In the genomic region with DNA sequence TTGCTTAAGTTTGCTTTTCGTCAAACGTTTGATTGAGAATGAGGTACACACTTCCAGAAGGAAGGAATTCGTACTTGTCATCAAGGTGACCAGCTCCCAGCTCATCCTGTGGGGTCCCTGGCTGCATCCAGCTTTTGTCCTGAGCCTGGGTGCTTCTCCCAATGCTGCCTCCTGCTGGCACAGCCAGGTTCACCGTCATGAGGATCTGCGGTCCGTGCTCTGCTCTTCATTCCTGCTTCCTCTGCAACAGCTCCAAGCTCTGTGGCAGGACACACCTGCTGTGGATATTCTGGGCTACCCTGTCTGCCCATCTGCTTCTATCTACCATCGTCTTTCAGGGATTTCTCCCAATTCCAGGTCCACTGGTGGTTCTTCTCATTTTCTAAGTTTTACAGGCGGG, we compare ENCODE assay signal across 10 cellular contexts. TPM values are rescaled to one million over a fixed set of nuclear protein-coding genes. Genes with fewer than 3 reads are reported as not detected.
DNase-seq lines count a peak whose midpoint lies in the region; ATAC-seq, FAIRE-seq and TF ChIP-seq lines count a peak whose summit lies in the region.
"Had no signal": no experiment of that assay in that cellular context is flagged by ENCODE, and none has a peak within 500 bp of the region (broad histone marks: within the 10 kb centered on the region; RNA-seq: fewer than 3 reads in every experiment).

No MANE protein-coding gene starts in this region.

- TF ChIP-seq POLR2A in HCT116 (IDR thresholded peaks at IDR 0.05; ENCODE audit: borderline replicate concordance, extremely low read depth, insufficient read depth, insufficient read length) = no peak

- H4K20me1 ChIP-seq in HCT116 (ENCODE audit: insufficient read depth) = no peaks in the 10 kb centered on the region

- H3K9me3 ChIP-seq in HCT116 (ENCODE audit: control insufficient read depth in 1 of 2, insufficient read depth in 1 of 2, low read depth in 1 of 2, low read length in 2 of 2) = no peaks in the 10 kb centered on the region

- no peak overlapping the region for H3K4me3 ChIP-seq in HCT116 (replicated peaks in 1 of 2; ENCODE audit: low read depth in 1 of 2, low read length in 2 of 2)

- no TSS peak for BruUV-seq in HCT116 (replicated peaks; lab: Mats Ljungman, UMichigan)

- no peaks in the 10 kb centered on the region for H3K4me1 ChIP-seq in HCT116 (ENCODE audit: control insufficient read depth in 1 of 2, insufficient read depth in 2 of 2, low read length in 2 of 2)

- no peak overlapping the region for H3K9ac ChIP-seq in HCT116 (ENCODE audit: low read length)

- H3K79me2 ChIP-seq in HCT116 (ENCODE audit: insufficient read depth, low read length) = no peaks in the 10 kb centered on the region

- no peak overlapping the region for H2AFZ ChIP-seq in HCT116 (ENCODE audit: low read depth, low read length, poor library complexity, severe bottlenecking)

- H3K4me3 Mint-ChIP-seq in WTC11 = no peak overlapping the region

- peaks cover 41% of the 10 kb centered on the region for H3K27me3 ChIP-seq in HCT116 (ENCODE audit: insufficient read depth, low read length)

- H3K9me3 Mint-ChIP-seq in WTC11 = peaks cover 8% of the 10 kb centered on the region

- intact Hi-C loops in HCT116 (cut with micrococcal nuclease) = loop anchor here (2.0 to 10.0 kb wide), 2 partner anchors 141 to 943 kb away; no protein-coding TSS in a partner anchor

- RAD21 ChIA-PET in HCT116 (lab: Charles Lee; ENCODE audit: low non-redundant PET in 1 of 2, low total read pairs in 2 of 2, uncharacterized antibody in 2 of 2, unreplicated experiment in 2 of 2) = no interaction called here

- peak; percentile 21 for DNase-seq in DMS53 (lab: John Stamatoyannopoulos, UW)
- no peak for DNase-seq in DMS53 treated with DMSO at 0.1 percent for 48 hours (lab: John Stamatoyannopoulos, UW; ENCODE audit: unreplicated experiment)
- DNase-seq in HCT116 (ENCODE audit: low read depth, low spot score) = peak; percentile 19
- DNase-seq in WTC11 (ENCODE audit: low spot score) = peak; percentile 78
- peak; percentile 49 for DNase-seq in left lobe of liver (ENCODE audit: low spot score)
- no peak for DNase-seq in urothelium cell line (ENCODE audit: low spot score)

- H3K27ac Mint-ChIP-seq in WTC11 = no peak overlapping the region

- ATAC-seq in HCT116 (peak; percentile 78), WTC11 (peak; percentile 93), left lobe of liver (peak; percentile 82), HG03025 (IDR thresholded peaks at IDR 0.05; ENCODE audit: low FRiP score, unreplicated experiment) (no peak), HG02938 (IDR thresholded peaks at IDR 0.05; ENCODE audit: unreplicated experiment) (no peak)

- CTCF ChIA-PET in HCT116 (lab: Charles Lee) (interaction anchor here (1.1 to 1.7 kb wide), 3 partner anchors 10 to 938 kb away, joined by 3 to 13 read pairs (median 9); no protein-coding TSS in a partner anchor), WTC11 (lab: Charles Lee) (interaction anchor here (0.6 to 2.0 kb wide), 48 partner anchors 9 to 1754 kb away, joined by 3 to 17 read pairs (median 4); a partner anchor contains a TSS)

- H3K36me3 ChIP-seq in HCT116 (ENCODE audit: control insufficient read depth in 1 of 2, insufficient read depth in 2 of 2, low read length in 2 of 2) = no peaks in the 10 kb centered on the region

- peak; percentile 43; the same call in 1 of the 2 replicates for TF ChIP-seq RAD21 in HCT116 (IDR thresholded peaks at IDR 0.05; ENCODE audit: low read depth)

- no peak for FAIRE-seq in urothelium cell line (lab: Jason Lieb, UNC)
- FAIRE-seq: GM19239 had no signal

- H3K4me1 Mint-ChIP-seq in WTC11 = no peaks in the 10 kb centered on the region

- POLR2A ChIA-PET in HCT116 (lab: Charles Lee) = no interaction called here
- POLR2A ChIA-PET in WTC11 (lab: Charles Lee) = interaction anchor here (0.6 kb wide), 1 partner anchor 14 kb away, joined by 3 read pairs; no protein-coding TSS in a partner anchor

- H3K27ac ChIP-seq in HCT116 (ENCODE audit: low read depth, low read length) = no peak overlapping the region

- peaks cover 35% of the 10 kb centered on the region for H3K27me3 Mint-ChIP-seq in WTC11 (ENCODE audit: low read depth)

- no peaks in the 10 kb centered on the region for H3K36me3 Mint-ChIP-seq in WTC11

- H3K9me2 ChIP-seq in HCT116 (ENCODE audit: insufficient read depth) = no peaks in the 10 kb centered on the region

- no peak overlapping the region for H3K4me2 ChIP-seq in HCT116 (ENCODE audit: low read length)

- TF ChIP-seq CTCF in HCT116 (IDR thresholded peaks at IDR 0.05 in 2 of 3, conservative IDR thresholded peaks at IDR 0.05 in 1 of 3; ENCODE audit: borderline replicate concordance in 1 of 3, insufficient read depth in 1 of 3, low read depth in 2 of 3, low read length in 2 of 3) = peak; percentile 21 to 60 (median 56); a peak in 5 of 6 replicates
- 0 out of 2 replicates have a peak, but pooled peaks have one; percentile 22 for TF ChIP-seq CTCF in WTC11 (IDR thresholded peaks at IDR 0.05)

TF ChIP-seq in HCT116, 20 proteins besides CTCF, POLR2A, EP300 and RAD21 (continues in another document):
- TF ChIP-seq, protein P1, sequence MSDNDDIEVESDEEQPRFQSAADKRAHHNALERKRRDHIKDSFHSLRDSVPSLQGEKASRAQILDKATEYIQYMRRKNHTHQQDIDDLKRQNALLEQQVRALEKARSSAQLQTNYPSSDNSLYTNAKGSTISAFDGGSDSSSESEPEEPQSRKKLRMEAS (IDR thresholded peaks at IDR 0.05) = no peak
- no peak for TF ChIP-seq JUND (IDR thresholded peaks at IDR 0.05)
- no peak for TF ChIP-seq ZNF274 (IDR thresholded peaks at IDR 0.05; ENCODE audit: low read depth, low read length)
- TF ChIP-seq EZH2phosphoT487 (IDR thresholded peaks at IDR 0.05; ENCODE audit: borderline replicate concordance) = no peak
- no peak for TF ChIP-seq YY1 (IDR thresholded peaks at IDR 0.05; ENCODE audit: extremely low read depth, insufficient replicate concordance, low read depth, low read length)
- no peak for TF ChIP-seq POLR2AphosphoS5 (IDR thresholded peaks at IDR 0.05; ENCODE audit: low read depth, low read length)

TF ChIP-seq in WTC11, 78 proteins besides CTCF, POLR2A, EP300 and RAD21 (continues in another document):
- TF ChIP-seq TEAD1 (CRISPR knock-in tag; IDR thresholded peaks at IDR 0.05) (no peak), ZNF138 (CRISPR knock-in tag; conservative IDR thresholded peaks at IDR 0.05) (no peak), EMX1 (CRISPR knock-in tag; IDR thresholded peaks at IDR 0.05) (no peak)
- TF ChIP-seq, protein P2, sequence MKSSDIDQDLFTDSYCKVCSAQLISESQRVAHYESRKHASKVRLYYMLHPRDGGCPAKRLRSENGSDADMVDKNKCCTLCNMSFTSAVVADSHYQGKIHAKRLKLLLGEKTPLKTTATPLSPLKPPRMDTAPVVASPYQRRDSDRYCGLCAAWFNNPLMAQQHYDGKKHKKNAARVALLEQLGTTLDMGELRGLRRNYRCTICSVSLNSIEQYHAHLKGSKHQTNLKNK (CRISPR knock-in tag; IDR thresholded peaks at IDR 0.05) = no peak
- TF ChIP-seq, protein P3, sequence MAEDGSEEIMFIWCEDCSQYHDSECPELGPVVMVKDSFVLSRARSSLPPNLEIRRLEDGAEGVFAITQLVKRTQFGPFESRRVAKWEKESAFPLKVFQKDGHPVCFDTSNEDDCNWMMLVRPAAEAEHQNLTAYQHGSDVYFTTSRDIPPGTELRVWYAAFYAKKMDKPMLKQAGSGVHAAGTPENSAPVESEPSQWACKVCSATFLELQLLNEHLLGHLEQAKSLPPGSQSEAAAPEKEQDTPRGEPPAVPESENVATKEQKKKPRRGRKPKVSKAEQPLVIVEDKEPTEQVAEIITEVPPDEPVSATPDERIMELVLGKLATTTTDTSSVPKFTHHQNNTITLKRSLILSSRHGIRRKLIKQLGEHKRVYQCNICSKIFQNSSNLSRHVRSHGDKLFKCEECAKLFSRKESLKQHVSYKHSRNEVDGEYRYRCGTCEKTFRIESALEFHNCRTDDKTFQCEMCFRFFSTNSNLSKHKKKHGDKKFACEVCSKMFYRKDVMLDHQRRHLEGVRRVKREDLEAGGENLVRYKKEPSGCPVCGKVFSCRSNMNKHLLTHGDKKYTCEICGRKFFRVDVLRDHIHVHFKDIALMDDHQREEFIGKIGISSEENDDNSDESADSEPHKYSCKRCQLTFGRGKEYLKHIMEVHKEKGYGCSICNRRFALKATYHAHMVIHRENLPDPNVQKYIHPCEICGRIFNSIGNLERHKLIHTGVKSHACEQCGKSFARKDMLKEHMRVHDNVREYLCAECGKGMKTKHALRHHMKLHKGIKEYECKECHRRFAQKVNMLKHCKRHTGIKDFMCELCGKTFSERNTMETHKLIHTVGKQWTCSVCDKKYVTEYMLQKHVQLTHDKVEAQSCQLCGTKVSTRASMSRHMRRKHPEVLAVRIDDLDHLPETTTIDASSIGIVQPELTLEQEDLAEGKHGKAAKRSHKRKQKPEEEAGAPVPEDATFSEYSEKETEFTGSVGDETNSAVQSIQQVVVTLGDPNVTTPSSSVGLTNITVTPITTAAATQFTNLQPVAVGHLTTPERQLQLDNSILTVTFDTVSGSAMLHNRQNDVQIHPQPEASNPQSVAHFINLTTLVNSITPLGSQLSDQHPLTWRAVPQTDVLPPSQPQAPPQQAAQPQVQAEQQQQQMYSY (CRISPR knock-in tag; IDR thresholded peaks at IDR 0.05) = no peak
- TF ChIP-seq, protein P4, sequence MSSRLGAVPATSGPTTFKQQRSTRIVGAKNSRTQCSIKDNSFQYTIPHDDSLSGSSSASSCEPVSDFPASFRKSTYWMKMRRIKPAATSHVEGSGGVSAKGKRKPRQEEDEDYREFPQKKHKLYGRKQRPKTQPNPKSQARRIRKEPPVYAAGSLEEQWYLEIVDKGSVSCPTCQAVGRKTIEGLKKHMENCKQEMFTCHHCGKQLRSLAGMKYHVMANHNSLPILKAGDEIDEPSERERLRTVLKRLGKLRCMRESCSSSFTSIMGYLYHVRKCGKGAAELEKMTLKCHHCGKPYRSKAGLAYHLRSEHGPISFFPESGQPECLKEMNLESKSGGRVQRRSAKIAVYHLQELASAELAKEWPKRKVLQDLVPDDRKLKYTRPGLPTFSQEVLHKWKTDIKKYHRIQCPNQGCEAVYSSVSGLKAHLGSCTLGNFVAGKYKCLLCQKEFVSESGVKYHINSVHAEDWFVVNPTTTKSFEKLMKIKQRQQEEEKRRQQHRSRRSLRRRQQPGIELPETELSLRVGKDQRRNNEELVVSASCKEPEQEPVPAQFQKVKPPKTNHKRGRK (CRISPR knock-in tag; IDR thresholded peaks at IDR 0.05; ENCODE audit: borderline replicate concordance) = no peak

RNA-seq across cellular contexts. Expression of a gene that starts 13.3 kb away (rescaled TPM):
- total RNA-seq in HCT116 (2021; ENCODE audit: unreplicated experiment) (not detected), WTC11 (2021) (0.46 to 0.50 TPM (median 0.46 TPM) in 3 replicates), left lobe of liver (0.38 TPM)
- polyA plus RNA-seq in HCT116 (2012) = not detected in 2 replicates
- total RNA-seq: T-helper 2 cell treated with Interferon-gamma antibody and Interleukin-4, amounts not matched to agents 100 ng/mL and 5 ng/mL, for 36 hours had no signal

RNA-seq across cellular contexts. Expression of a gene that starts 57.0 kb away (rescaled TPM):
- total RNA-seq in HCT116 (2021; ENCODE audit: unreplicated experiment) = 35.0 TPM
- 32.6 and 40.3 TPM in 2 replicates for polyA plus RNA-seq in HCT116 (2012)
- 15.7 to 17.9 TPM (median 17.2 TPM) in 3 replicates for total RNA-seq in WTC11 (2021)
- 9.5 TPM for total RNA-seq in left lobe of liver

Comparison
In these comparisons a context has a peak if more than half of its experiments do, and no peak if none do; other contexts are left out.
1. DNase-seq: peak in DMS53 (single experiment), HCT116 (single experiment), WTC11 (single experiment) and left lobe of liver (single experiment); none in DMS53 treated with DMSO at 0.1 percent for 48 hours (single experiment) and urothelium cell line (single experiment).
2. ATAC-seq: peak in HCT116 (single experiment), WTC11 (single experiment) and left lobe of liver (single experiment); none in HG03025 (single experiment) and HG02938 (single experiment).